ENCODE assay signal across 21 cellular contexts in genomic region chr11:70667767-70668166, GRCh38.
"Had no signal": no experiment of that assay in that cellular context is flagged by ENCODE, and none has a peak within 500 bp of the region (broad histone marks: within the 10 kb centered on the region; RNA-seq: fewer than 3 reads in every experiment).

No MANE protein-coding gene starts in this region.

- H3K9me3 ChIP-seq: colonic mucosa, esophagus muscularis mucosa, gastroesophageal sphincter, left ventricle myocardium inferior, lower lobe of right lung, pancreas, stomach, thyroid gland, vagina had no signal

- DNase-seq: colonic mucosa; effector CD8-positive, alpha-beta T cell; foreskin keratinocyte; kidney; left ventricle myocardium inferior; natural killer cell; occipital lobe; pancreas; stimulated activated CD4-positive, alpha-beta T cell treated with anti-CD3 and anti-CD28 coated beads, Interleukin-2, amount 100 ng/mL, for 24 hours; stimulated activated CD4-positive, alpha-beta T cell treated with anti-CD3 and anti-CD28 coated beads, Interleukin-4, amount 100 ng/mL, for 24 hours; stimulated activated naive CD4-positive, alpha-beta T cell treated with Interleukin-2 at 50 U/mL for 16 hours; stomach; thyroid gland; trophoblast cell had no signal

- H3K36me3 ChIP-seq: colonic mucosa, esophagus muscularis mucosa, gastroesophageal sphincter, left ventricle myocardium inferior, lower lobe of right lung, pancreas, thyroid gland, vagina had no signal

- H3K36me3 Mint-ChIP-seq: memory B cell; natural killer cell; stimulated activated effector memory CD8-positive, alpha-beta T cell treated with anti-CD3 and anti-CD28 coated beads, Interleukin-12 subunit alpha, Interleukin-12 subunit beta, amount 100 ng/mL, for 72 hours had no signal

- H3K9me3 Mint-ChIP-seq: dendritic cell treated with granulocyte-macrophage colony-stimulating factor and Interleukin-4, amounts not matched to agents 40 ng/mL and 50 ng/mL, for 4 days; natural killer cell; stimulated activated effector memory CD8-positive, alpha-beta T cell treated with anti-CD3 and anti-CD28 coated beads, Interleukin-12 subunit alpha, Interleukin-12 subunit beta, amount 100 ng/mL, for 72 hours had no signal

- H3K27me3 ChIP-seq: colonic mucosa, pancreas, thyroid gland, vagina had no signal

- H3K4me1 ChIP-seq: colonic mucosa, foreskin keratinocyte, lower lobe of right lung, pancreas, thyroid gland, vagina had no signal

- H3K4me1 Mint-ChIP-seq: memory B cell; natural killer cell; stimulated activated effector memory CD8-positive, alpha-beta T cell treated with anti-CD3 and anti-CD28 coated beads, Interleukin-12 subunit alpha, Interleukin-12 subunit beta, amount 100 ng/mL, for 72 hours had no signal

- H3K4me3 Mint-ChIP-seq: dendritic cell treated with granulocyte-macrophage colony-stimulating factor and Interleukin-4, amounts not matched to agents 40 ng/mL and 50 ng/mL, for 4 days; memory B cell; natural killer cell; stimulated activated effector memory CD8-positive, alpha-beta T cell treated with anti-CD3 and anti-CD28 coated beads, Interleukin-12 subunit alpha, Interleukin-12 subunit beta, amount 100 ng/mL, for 72 hours had no signal

- H3K27ac ChIP-seq: colonic mucosa, esophagus muscularis mucosa, foreskin keratinocyte, gastroesophageal sphincter, left ventricle myocardium inferior, lower lobe of right lung, pancreas, stomach, thyroid gland, vagina had no signal

- H3K4me3 ChIP-seq: colonic mucosa, esophagus muscularis mucosa, gastroesophageal sphincter, left ventricle myocardium inferior, lower lobe of right lung, pancreas, stomach, thyroid gland, vagina had no signal

- H3K27ac Mint-ChIP-seq: dendritic cell treated with granulocyte-macrophage colony-stimulating factor and Interleukin-4, amounts not matched to agents 40 ng/mL and 50 ng/mL, for 4 days; memory B cell; natural killer cell; stimulated activated effector memory CD8-positive, alpha-beta T cell treated with anti-CD3 and anti-CD28 coated beads, Interleukin-12 subunit alpha, Interleukin-12 subunit beta, amount 100 ng/mL, for 72 hours had no signal
